27 cellular contexts compared by ENCODE assay signal in the genomic region with DNA sequence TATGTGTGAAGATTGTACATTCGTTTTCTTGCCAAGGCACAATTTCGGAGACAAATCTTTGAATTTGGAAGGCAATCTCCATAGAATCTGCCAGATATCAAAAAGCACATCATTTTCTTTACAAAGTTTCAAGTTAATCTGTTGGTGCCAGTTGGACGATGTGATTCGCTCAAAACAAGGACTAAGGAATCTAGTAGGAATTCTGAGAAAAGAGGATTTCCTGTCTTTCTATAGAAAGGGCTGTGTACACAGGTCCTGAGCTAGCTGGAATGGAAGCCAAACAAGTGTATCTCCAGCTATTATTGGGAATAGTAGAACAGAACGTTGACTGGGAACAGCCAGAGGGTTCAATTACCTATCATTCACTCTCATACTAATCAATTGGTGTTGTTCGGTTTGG.
"Had no signal": no experiment of that assay in that cellular context is flagged by ENCODE, and none has a peak within 500 bp of the region (broad histone marks: within the 10 kb centered on the region; RNA-seq: fewer than 3 reads in every experiment).

No MANE protein-coding gene starts in this region.

- H3K4me3 ChIP-seq: breast epithelium, MG63, SJCRH30 had no signal

- H3K27ac ChIP-seq: breast epithelium, RWPE1, SJCRH30, VCaP had no signal

- H3K9ac ChIP-seq: SK-N-SH had no signal

- H3K4me1 ChIP-seq: breast epithelium, SJCRH30 had no signal

- H3K9me3 ChIP-seq: breast epithelium, MG63, SJCRH30, SK-N-SH had no signal

- ATAC-seq: Panc1 had no signal

- H3K36me3 ChIP-seq: breast epithelium, MG63, SJCRH30 had no signal

- H3K27me3 ChIP-seq: breast epithelium, MG63, SJCRH30 had no signal

- DNase-seq: activated CD4-positive, alpha-beta memory T cell treated with anti-CD3 and anti-CD28 coated beads for 36 hours; activated CD4-positive, alpha-beta T cell treated with anti-CD3 and anti-CD28 coated beads, Interleukin-2, amount 10 ng/mL, durations not matched to agents 7 days and 5 days; activated CD4-positive, CD25-positive, alpha-beta regulatory T cell; activated gamma-delta T cell treated with Interleukin-2 at 50 U/mL for 16 hours; activated naive CD4-positive, alpha-beta T cell treated with anti-CD3 and anti-CD28 coated beads, Interleukin-2, amount 10 ng/mL, durations not matched to agents 7 days and 5 days; activated naive CD8-positive, alpha-beta T cell treated with anti-CD3 and anti-CD28 coated beads for 36 hours; activated T-cell treated with anti-CD3 and anti-CD28 coated beads for 4 hours; activated T-cell treated with anti-CD3 and anti-CD28 coated beads, Interleukin-2, amount 50 U/mL, for 48 hours; anterior cingulate cortex; caudate nucleus; MG63; NCI-H1105 treated with DMSO at 0.1 percent for 48 hours; NCI-H1436 treated with DMSO at 0.1 percent for 48 hours; NCI-H187; NCI-H2081; NCI-H510A treated with DMSO at 0.1 percent for 48 hours; NCI-H69; NK-92 treated with Interleukin-12 subunit alpha and Interleukin-12 subunit beta, amount 100 ng/mL, for 24 hours; OCI-M1; Right ventricle myocardium superior; SJCRH30; SK-N-SH; T-helper 1 cell had no signal
